Comparison of ENCODE assay signal across 1 cellular context in the genomic region with DNA sequence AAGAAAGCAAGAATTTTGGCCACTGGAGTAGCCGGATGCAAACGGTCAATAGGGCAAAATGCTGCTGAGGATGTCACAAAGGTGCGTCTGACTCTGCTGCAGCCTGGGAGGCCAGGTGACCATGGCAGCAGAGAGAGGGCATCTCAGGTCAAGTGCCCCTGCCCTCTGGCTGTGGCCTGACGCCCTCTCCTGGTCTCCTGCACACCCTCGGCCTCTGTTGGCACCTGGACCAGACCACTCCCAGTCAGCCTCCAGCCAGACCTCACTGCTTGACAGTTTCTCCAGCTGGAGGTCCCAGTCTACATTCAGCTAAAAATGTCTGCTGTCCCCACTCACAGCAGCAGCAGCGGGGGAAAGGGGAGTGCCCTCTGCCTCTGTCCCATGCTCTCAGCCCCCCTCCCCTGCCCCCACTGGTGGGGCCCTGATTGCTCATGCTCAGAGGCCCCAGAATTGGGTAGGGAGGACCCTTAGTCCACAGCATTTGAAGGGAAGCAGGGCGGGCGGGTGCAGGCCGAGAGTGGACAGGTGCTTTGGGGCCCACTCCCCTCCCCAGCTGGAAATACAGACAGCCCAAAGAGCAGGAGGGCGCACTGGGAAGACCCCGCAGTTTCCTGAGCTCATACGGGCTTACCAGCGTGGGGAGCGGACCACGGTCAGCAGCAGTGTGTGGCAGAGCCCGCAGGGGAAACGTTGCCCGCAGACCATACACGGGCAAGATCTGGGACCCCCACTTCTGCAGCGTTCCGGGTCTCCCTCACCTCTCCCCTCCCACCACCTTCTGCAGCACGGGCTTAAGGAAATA.
TF ChIP-seq lines count a peak whose summit lies in the region.

No MANE protein-coding gene starts in this region.

TF ChIP-seq in GM23338, 12 proteins besides CTCF, POLR2A, EP300 and RAD21 (continued from another document):
- TF ChIP-seq ZNF114 (CRISPR knock-in tag; IDR thresholded peaks at IDR 0.05), result no peak
- no peak for TF ChIP-seq JUNB (IDR thresholded peaks at IDR 0.05; ENCODE audit: unreplicated experiment)
- no peak for TF ChIP-seq ZNF331 (CRISPR knock-in tag; IDR thresholded peaks at IDR 0.05; ENCODE audit: low read depth)
- TF ChIP-seq, protein P1, sequence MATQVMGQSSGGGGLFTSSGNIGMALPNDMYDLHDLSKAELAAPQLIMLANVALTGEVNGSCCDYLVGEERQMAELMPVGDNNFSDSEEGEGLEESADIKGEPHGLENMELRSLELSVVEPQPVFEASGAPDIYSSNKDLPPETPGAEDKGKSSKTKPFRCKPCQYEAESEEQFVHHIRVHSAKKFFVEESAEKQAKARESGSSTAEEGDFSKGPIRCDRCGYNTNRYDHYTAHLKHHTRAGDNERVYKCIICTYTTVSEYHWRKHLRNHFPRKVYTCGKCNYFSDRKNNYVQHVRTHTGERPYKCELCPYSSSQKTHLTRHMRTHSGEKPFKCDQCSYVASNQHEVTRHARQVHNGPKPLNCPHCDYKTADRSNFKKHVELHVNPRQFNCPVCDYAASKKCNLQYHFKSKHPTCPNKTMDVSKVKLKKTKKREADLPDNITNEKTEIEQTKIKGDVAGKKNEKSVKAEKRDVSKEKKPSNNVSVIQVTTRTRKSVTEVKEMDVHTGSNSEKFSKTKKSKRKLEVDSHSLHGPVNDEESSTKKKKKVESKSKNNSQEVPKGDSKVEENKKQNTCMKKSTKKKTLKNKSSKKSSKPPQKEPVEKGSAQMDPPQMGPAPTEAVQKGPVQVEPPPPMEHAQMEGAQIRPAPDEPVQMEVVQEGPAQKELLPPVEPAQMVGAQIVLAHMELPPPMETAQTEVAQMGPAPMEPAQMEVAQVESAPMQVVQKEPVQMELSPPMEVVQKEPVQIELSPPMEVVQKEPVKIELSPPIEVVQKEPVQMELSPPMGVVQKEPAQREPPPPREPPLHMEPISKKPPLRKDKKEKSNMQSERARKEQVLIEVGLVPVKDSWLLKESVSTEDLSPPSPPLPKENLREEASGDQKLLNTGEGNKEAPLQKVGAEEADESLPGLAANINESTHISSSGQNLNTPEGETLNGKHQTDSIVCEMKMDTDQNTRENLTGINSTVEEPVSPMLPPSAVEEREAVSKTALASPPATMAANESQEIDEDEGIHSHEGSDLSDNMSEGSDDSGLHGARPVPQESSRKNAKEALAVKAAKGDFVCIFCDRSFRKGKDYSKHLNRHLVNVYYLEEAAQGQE (IDR thresholded peaks at IDR 0.05; ENCODE audit: unreplicated experiment), result no peak
- no peak for TF ChIP-seq NANOG (IDR thresholded peaks at IDR 0.05; ENCODE audit: borderline replicate concordance)
- no peak for TF ChIP-seq ETS1 (IDR thresholded peaks at IDR 0.05)
- no peak for TF ChIP-seq EZH2 (IDR thresholded peaks at IDR 0.05; ENCODE audit: low read depth, unreplicated experiment)
- TF ChIP-seq ZNF462 (CRISPR knock-in tag; IDR thresholded peaks at IDR 0.05), result no peak
- TF ChIP-seq STAT1 (IDR thresholded peaks at IDR 0.05; ENCODE audit: unreplicated experiment), result no peak
